In genomic region chr14:97846156-97846555, GRCh38 we compare ENCODE assay signal across 19 cellular contexts.
DNase-seq lines count a peak whose midpoint lies in the region; ATAC-seq and TF ChIP-seq lines count a peak whose summit lies in the region.
"Had no signal": no experiment of that assay in that cellular context is flagged by ENCODE, and none has a peak within 500 bp of the region (broad histone marks: within the 10 kb centered on the region; RNA-seq: fewer than 3 reads in every experiment).

No MANE protein-coding gene starts in this region.

- H3K36me3 ChIP-seq in mesenchymal stem cell (ENCODE audit: control insufficient read depth in 1 of 2, insufficient read depth in 2 of 2, low read depth in 1 of 2, low read length in 2 of 2) = no peaks in the 10 kb centered on the region
- H3K36me3 ChIP-seq: BLaER1 had no signal

- peaks cover 5% of the 10 kb centered on the region for H3K4me1 Mint-ChIP-seq in activated CD8-positive, alpha-beta T cell treated with anti-CD3 and anti-CD28 coated beads for 36 hours (ENCODE audit: low read depth)
- H3K4me1 Mint-ChIP-seq in activated CD8-positive, alpha-beta T cell treated with anti-CD3 and anti-CD28 coated beads, Interleukin-2, amount 10 ng/mL, durations not matched to agents 7 days and 5 days (ENCODE audit: low read depth) = peaks cover 7% of the 10 kb centered on the region
- H3K4me1 Mint-ChIP-seq in stimulated activated naive CD8-positive, alpha-beta T cell treated with anti-CD3 and anti-CD28 coated beads, Interleukin-15, amount 100 ng/mL, for 72 hours = peaks cover 9% of the 10 kb centered on the region

- no peak overlapping the region for H2BK5ac ChIP-seq in mesenchymal stem cell (ENCODE audit: low read depth, low read length, poor library complexity, severe bottlenecking)

- intact Hi-C loops in activated CD8-positive, alpha-beta T cell treated with anti-CD3 and anti-CD28 coated beads for 36 hours (cut with micrococcal nuclease) = no loop called here

- H3K4ac ChIP-seq in mesenchymal stem cell (ENCODE audit: low read depth in 1 of 2, low read length in 2 of 2) = no peak overlapping the region

- ATAC-seq in activated CD8-positive, alpha-beta T cell treated with anti-CD3 and anti-CD28 coated beads for 36 hours = peak; percentile 34
- ATAC-seq in activated CD8-positive, alpha-beta T cell treated with anti-CD3 and anti-CD28 coated beads, Interleukin-2, amount 10 ng/mL, durations not matched to agents 7 days and 5 days = no peak
- peak; percentile 83 for ATAC-seq in stimulated activated naive CD8-positive, alpha-beta T cell treated with anti-CD3 and anti-CD28 coated beads, Interleukin-15, amount 100 ng/mL, for 72 hours
- ATAC-seq in stimulated activated naive CD8-positive, alpha-beta T cell treated with anti-CD3 and anti-CD28 coated beads, Interleukin-15, Interleukin-2, amounts not matched to agents 100 U/mL and 50 U/mL, for 24 hours = no peak
- ATAC-seq in GM21528 (IDR thresholded peaks at IDR 0.05; ENCODE audit: low FRiP score, unreplicated experiment) = no peak

- CTCF ChIA-PET in activated CD8-positive, alpha-beta T cell treated with anti-CD3 and anti-CD28 coated beads for 36 hours (lab: Charles Lee) = no interaction called here
- CTCF ChIA-PET in activated CD8-positive, alpha-beta T cell treated with anti-CD3 and anti-CD28 coated beads, Interleukin-2, amount 10 ng/mL, durations not matched to agents 7 days and 5 days (lab: Charles Lee) = no interaction called here

- no peak overlapping the region for H4K8ac ChIP-seq in mesenchymal stem cell (ENCODE audit: low read length)

- H3K4me3 Mint-ChIP-seq in activated CD8-positive, alpha-beta T cell treated with anti-CD3 and anti-CD28 coated beads for 36 hours = no peak overlapping the region
- no peak overlapping the region for H3K4me3 Mint-ChIP-seq in activated CD8-positive, alpha-beta T cell treated with anti-CD3 and anti-CD28 coated beads, Interleukin-2, amount 10 ng/mL, durations not matched to agents 7 days and 5 days
- no peak overlapping the region for H3K4me3 Mint-ChIP-seq in stimulated activated naive CD8-positive, alpha-beta T cell treated with anti-CD3 and anti-CD28 coated beads, Interleukin-15, amount 100 ng/mL, for 72 hours
- H3K4me3 Mint-ChIP-seq: CD8-positive, alpha-beta memory T cell had no signal

- DNase-seq in activated CD8-positive, alpha-beta T cell treated with anti-CD3 and anti-CD28 coated beads for 36 hours = peak; percentile 5
- no peak for DNase-seq in activated CD8-positive, alpha-beta T cell treated with anti-CD3 and anti-CD28 coated beads, Interleukin-2, amount 10 ng/mL, durations not matched to agents 7 days and 5 days
- peak; percentile 7 to 44 for DNase-seq in stimulated activated naive CD8-positive, alpha-beta T cell treated with anti-CD3 and anti-CD28 coated beads, Interleukin-15, amount 100 ng/mL, for 72 hours
- no peak for DNase-seq in stimulated activated naive CD8-positive, alpha-beta T cell treated with anti-CD3 and anti-CD28 coated beads, Interleukin-15, Interleukin-2, amounts not matched to agents 100 U/mL and 50 U/mL, for 24 hours
- DNase-seq in mesenchymal stem cell (no peak), hepatic stellate cell (ENCODE audit: low spot score) (no peak)
- DNase-seq: DMS79, HCEC 1CT, NCI-H1048, NCI-H1436 treated with DMSO at 0.1 percent for 48 hours, NCI-H2029 treated with DMSO at 0.1 percent for 48 hours, NCI-H2171 treated with DMSO at 0.1 percent for 48 hours, NCI-H446 treated with DMSO at 0.1 percent for 48 hours, NCI-H774, PC-9 had no signal

- POLR2A ChIA-PET in activated CD8-positive, alpha-beta T cell treated with anti-CD3 and anti-CD28 coated beads for 36 hours (lab: Charles Lee) = no interaction called here
- POLR2A ChIA-PET in activated CD8-positive, alpha-beta T cell treated with anti-CD3 and anti-CD28 coated beads, Interleukin-2, amount 10 ng/mL, durations not matched to agents 7 days and 5 days (lab: Charles Lee) = no interaction called here

- H2BK15ac ChIP-seq in mesenchymal stem cell (ENCODE audit: low read depth, poor library complexity, severe bottlenecking) = no peak overlapping the region

- H3K14ac ChIP-seq in mesenchymal stem cell (ENCODE audit: low read length in 2 of 2) = no peak overlapping the region

- H3K4me3 ChIP-seq in mesenchymal stem cell (ENCODE audit: insufficient read depth in 1 of 2, low read depth in 1 of 2, low read length in 2 of 2) = no peak overlapping the region
- H3K4me3 ChIP-seq: BLaER1, PC-9 had no signal

- H3K36me3 Mint-ChIP-seq in activated CD8-positive, alpha-beta T cell treated with anti-CD3 and anti-CD28 coated beads for 36 hours (ENCODE audit: low read depth) = no peaks in the 10 kb centered on the region
- no peaks in the 10 kb centered on the region for H3K36me3 Mint-ChIP-seq in activated CD8-positive, alpha-beta T cell treated with anti-CD3 and anti-CD28 coated beads, Interleukin-2, amount 10 ng/mL, durations not matched to agents 7 days and 5 days (ENCODE audit: low read depth)

- H4K91ac ChIP-seq in mesenchymal stem cell (ENCODE audit: low read length) = peak overlapping the region; percentile 74

- H3K9me3 ChIP-seq in mesenchymal stem cell (ENCODE audit: control insufficient read depth, low read length) = no peaks in the 10 kb centered on the region
- H3K9me3 ChIP-seq: BLaER1 had no signal

- H3K23ac ChIP-seq in mesenchymal stem cell (ENCODE audit: low read length in 2 of 2) = no peak overlapping the region

- no peak overlapping the region for H2AK5ac ChIP-seq in mesenchymal stem cell (ENCODE audit: low read length, severe bottlenecking)

- no peak overlapping the region for H3K9ac ChIP-seq in mesenchymal stem cell (ENCODE audit: low read length)
- H3K9ac ChIP-seq: BLaER1, KMS-11 had no signal

- H2BK120ac ChIP-seq in mesenchymal stem cell (ENCODE audit: low read depth, low read length) = no peak overlapping the region

- no peak overlapping the region for H2BK12ac ChIP-seq in mesenchymal stem cell (ENCODE audit: low read length in 2 of 2)

- H3K27me3 Mint-ChIP-seq in activated CD8-positive, alpha-beta T cell treated with anti-CD3 and anti-CD28 coated beads for 36 hours = no peaks in the 10 kb centered on the region
- peaks cover 6% of the 10 kb centered on the region for H3K27me3 Mint-ChIP-seq in activated CD8-positive, alpha-beta T cell treated with anti-CD3 and anti-CD28 coated beads, Interleukin-2, amount 10 ng/mL, durations not matched to agents 7 days and 5 days (ENCODE audit: low read depth)
- no peaks in the 10 kb centered on the region for H3K27me3 Mint-ChIP-seq in stimulated activated naive CD8-positive, alpha-beta T cell treated with anti-CD3 and anti-CD28 coated beads, Interleukin-15, amount 100 ng/mL, for 72 hours

- H3K4me2 ChIP-seq in mesenchymal stem cell (ENCODE audit: low read length, poor library complexity, severe bottlenecking) = no peak overlapping the region
- H3K4me2 ChIP-seq: BLaER1, KMS-11, PC-9 had no signal

- no peaks in the 10 kb centered on the region for H3K27me3 ChIP-seq in mesenchymal stem cell (ENCODE audit: control insufficient read depth in 1 of 2, insufficient read depth in 1 of 2, low read length in 2 of 2)
- H3K27me3 ChIP-seq: BLaER1 had no signal

- H2AFZ ChIP-seq in mesenchymal stem cell (ENCODE audit: low read depth, low read length) = no peak overlapping the region
- H2AFZ ChIP-seq: PC-9 had no signal

- 76% methylated on average over 1 of the region's 1 CpG for WGBS in mesenchymal stem cell

- H3K79me1 ChIP-seq in mesenchymal stem cell (replicated peaks; ENCODE audit: low read length, poor library complexity, severe bottlenecking) = no peaks in the 10 kb centered on the region

- H3K18ac ChIP-seq in mesenchymal stem cell (ENCODE audit: low read depth in 1 of 2, low read length in 2 of 2) = no peak overlapping the region

- no peaks in the 10 kb centered on the region for H3K4me1 ChIP-seq in mesenchymal stem cell (ENCODE audit: control insufficient read depth, insufficient read depth, low read depth, low read length)
- H3K4me1 ChIP-seq: BLaER1 had no signal

- H3K9me3 Mint-ChIP-seq in activated CD8-positive, alpha-beta T cell treated with anti-CD3 and anti-CD28 coated beads for 36 hours = no peaks in the 10 kb centered on the region
- no peaks in the 10 kb centered on the region for H3K9me3 Mint-ChIP-seq in activated CD8-positive, alpha-beta T cell treated with anti-CD3 and anti-CD28 coated beads, Interleukin-2, amount 10 ng/mL, durations not matched to agents 7 days and 5 days (ENCODE audit: insufficient read depth)
- no peaks in the 10 kb centered on the region for H3K9me3 Mint-ChIP-seq in stimulated activated naive CD8-positive, alpha-beta T cell treated with anti-CD3 and anti-CD28 coated beads, Interleukin-15, amount 100 ng/mL, for 72 hours

- no peak for TF ChIP-seq CTCF in activated CD8-positive, alpha-beta T cell treated with anti-CD3 and anti-CD28 coated beads for 36 hours (IDR thresholded peaks at IDR 0.05)

- H3K27ac ChIP-seq in mesenchymal stem cell (ENCODE audit: low read length, poor library complexity, severe bottlenecking) = no peak overlapping the region
- H3K27ac ChIP-seq: BLaER1, KMS-11, PC-9 had no signal

- no peak overlapping the region for H3K27ac Mint-ChIP-seq in activated CD8-positive, alpha-beta T cell treated with anti-CD3 and anti-CD28 coated beads for 36 hours
- no peak overlapping the region for H3K27ac Mint-ChIP-seq in activated CD8-positive, alpha-beta T cell treated with anti-CD3 and anti-CD28 coated beads, Interleukin-2, amount 10 ng/mL, durations not matched to agents 7 days and 5 days
- no peak overlapping the region for H3K27ac Mint-ChIP-seq in stimulated activated naive CD8-positive, alpha-beta T cell treated with anti-CD3 and anti-CD28 coated beads, Interleukin-15, amount 100 ng/mL, for 72 hours
- H3K27ac Mint-ChIP-seq: CD8-positive, alpha-beta memory T cell had no signal

Comparison
In these comparisons a context has a peak if more than half of its experiments do, and no peak if none do; other contexts are left out.
1. ATAC-seq: peak in activated CD8-positive, alpha-beta T cell treated with anti-CD3 and anti-CD28 coated beads for 36 hours (single experiment) and stimulated activated naive CD8-positive, alpha-beta T cell treated with anti-CD3 and anti-CD28 coated beads, Interleukin-15, amount 100 ng/mL, for 72 hours (single experiment); none in activated CD8-positive, alpha-beta T cell treated with anti-CD3 and anti-CD28 coated beads, Interleukin-2, amount 10 ng/mL, durations not matched to agents 7 days and 5 days (single experiment), stimulated activated naive CD8-positive, alpha-beta T cell treated with anti-CD3 and anti-CD28 coated beads, Interleukin-15, Interleukin-2, amounts not matched to agents 100 U/mL and 50 U/mL, for 24 hours (single experiment) and GM21528 (single experiment).
2. DNase-seq: peak in activated CD8-positive, alpha-beta T cell treated with anti-CD3 and anti-CD28 coated beads for 36 hours (single experiment) and stimulated activated naive CD8-positive, alpha-beta T cell treated with anti-CD3 and anti-CD28 coated beads, Interleukin-15, amount 100 ng/mL, for 72 hours (2 of 2); none in activated CD8-positive, alpha-beta T cell treated with anti-CD3 and anti-CD28 coated beads, Interleukin-2, amount 10 ng/mL, durations not matched to agents 7 days and 5 days (single experiment), stimulated activated naive CD8-positive, alpha-beta T cell treated with anti-CD3 and anti-CD28 coated beads, Interleukin-15, Interleukin-2, amounts not matched to agents 100 U/mL and 50 U/mL, for 24 hours (single experiment), mesenchymal stem cell (single experiment) and hepatic stellate cell (single experiment).